ENCODE assay signal across 1 cellular context in genomic region chr13:112711528-112712265, GRCh38.
TF ChIP-seq lines count a peak whose summit lies in the region.

No MANE protein-coding gene starts in this region.

TF ChIP-seq in HEK293, 187 proteins besides CTCF, POLR2A, EP300 and RAD21 (continued from another document):
- TF ChIP-seq PRDM6 (tag by site-specific recombination; IDR thresholded peaks at IDR 0.05) (no peak), INSM2 (tag by site-specific recombination; IDR thresholded peaks at IDR 0.05) (peak; percentile 51; the same call in 1 of the 2 replicates), ZBTB44 (tag by site-specific recombination; IDR thresholded peaks at IDR 0.05) (no peak), KLF9 (tag by site-specific recombination; IDR thresholded peaks at IDR 0.05; ENCODE audit: low read depth) (0 out of 2 replicates have a peak, but pooled peaks have one; percentile 31), ZNF600 (tag by site-specific recombination; IDR thresholded peaks at IDR 0.05) (peak; percentile 86), BCL11A (tag by site-specific recombination; IDR thresholded peaks at IDR 0.05; ENCODE audit: low read depth) (no peak; the same call in 1 of the 2 replicates), SP7 (tag by site-specific recombination; IDR thresholded peaks at IDR 0.05) (peak; percentile 91), PRDM10 (tag by site-specific recombination; IDR thresholded peaks at IDR 0.05) (peak; percentile 88), TSHZ1 (tag by site-specific recombination; IDR thresholded peaks at IDR 0.05; ENCODE audit: borderline replicate concordance) (0 out of 2 replicates have a peak, but pooled peaks have one; percentile 12), ZEB2 (tag by site-specific recombination; IDR thresholded peaks at IDR 0.05) (peak; percentile 83), ZNF660 (tag by site-specific recombination; IDR thresholded peaks at IDR 0.05) (peak; percentile 95), ZNF776 (tag by site-specific recombination; IDR thresholded peaks at IDR 0.05; ENCODE audit: borderline replicate concordance) (no peak), ZNF114 (tag by site-specific recombination; IDR thresholded peaks at IDR 0.05) (no peak), ZNF202 (tag by site-specific recombination; IDR thresholded peaks at IDR 0.05; ENCODE audit: borderline replicate concordance) (no peak)
TF ChIP-seq in HEK293: peak in this region for 42.
